ENCODE assay signal across 22 cellular contexts in the genomic region with DNA sequence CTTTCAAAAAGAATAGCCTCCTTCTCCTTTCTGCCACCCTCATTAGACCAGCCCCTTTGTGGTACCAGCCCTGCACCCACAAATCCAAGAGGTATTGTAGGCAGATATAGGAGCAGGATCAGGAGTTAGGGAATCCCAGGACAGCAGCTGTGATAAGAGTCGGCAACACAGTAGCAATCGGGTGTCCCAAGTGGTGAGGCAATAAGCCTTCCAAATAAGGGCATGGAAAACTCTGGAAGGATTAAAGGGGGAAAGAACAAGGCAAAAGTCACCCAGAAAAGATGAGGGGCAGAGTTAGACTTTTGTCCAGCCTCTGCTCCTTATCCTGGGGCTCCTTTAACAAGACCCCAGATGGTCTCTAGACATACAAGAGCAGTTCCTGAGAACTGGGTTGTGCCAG.
"Had no signal": no experiment of that assay in that cellular context is flagged by ENCODE, and none has a peak within 500 bp of the region (broad histone marks: within the 10 kb centered on the region; RNA-seq: fewer than 3 reads in every experiment).

No MANE protein-coding gene starts in this region.

- H3K36me3 ChIP-seq: esophagus muscularis mucosa, gastroesophageal sphincter, heart right ventricle, left lung, lower lobe of right lung had no signal

- DNase-seq: dermis blood vessel endothelial cell; dorsolateral prefrontal cortex; effector CD4-positive, alpha-beta T cell; effector memory CD4-positive, alpha-beta T cell; foreskin keratinocyte; head of caudate nucleus; heart right ventricle; hippocampal formation; left cardiac atrium; left lung; left ventricle myocardium superior; lower lobe of right lung; mesendoderm; midbrain had no signal

- H3K9me3 ChIP-seq: left lung, lower lobe of right lung had no signal

- H3K27me3 ChIP-seq: foreskin keratinocyte had no signal

- H3K4me1 ChIP-seq: esophagus muscularis mucosa, foreskin keratinocyte, gastroesophageal sphincter, heart right ventricle, left lung, lower lobe of right lung had no signal

- H3K27ac ChIP-seq: coronary artery, dorsolateral prefrontal cortex, esophagus muscularis mucosa, foreskin keratinocyte, gastroesophageal sphincter, heart right ventricle, left lung, lower lobe of right lung had no signal

- ATAC-seq: foreskin keratinocyte, gastroesophageal sphincter, heart right ventricle, left cardiac atrium, left lung, left ventricle myocardium superior, lower lobe of right lung had no signal

- FAIRE-seq: colon, endothelial cell of umbilical vein, frontal cortex, islet of Langerhans, keratinocyte had no signal

- H3K4me3 ChIP-seq: coronary artery, dorsolateral prefrontal cortex, esophagus muscularis mucosa, gastroesophageal sphincter, heart right ventricle, left lung, lower lobe of right lung had no signal
